2 cellular contexts compared by ENCODE assay signal in the genomic region with DNA sequence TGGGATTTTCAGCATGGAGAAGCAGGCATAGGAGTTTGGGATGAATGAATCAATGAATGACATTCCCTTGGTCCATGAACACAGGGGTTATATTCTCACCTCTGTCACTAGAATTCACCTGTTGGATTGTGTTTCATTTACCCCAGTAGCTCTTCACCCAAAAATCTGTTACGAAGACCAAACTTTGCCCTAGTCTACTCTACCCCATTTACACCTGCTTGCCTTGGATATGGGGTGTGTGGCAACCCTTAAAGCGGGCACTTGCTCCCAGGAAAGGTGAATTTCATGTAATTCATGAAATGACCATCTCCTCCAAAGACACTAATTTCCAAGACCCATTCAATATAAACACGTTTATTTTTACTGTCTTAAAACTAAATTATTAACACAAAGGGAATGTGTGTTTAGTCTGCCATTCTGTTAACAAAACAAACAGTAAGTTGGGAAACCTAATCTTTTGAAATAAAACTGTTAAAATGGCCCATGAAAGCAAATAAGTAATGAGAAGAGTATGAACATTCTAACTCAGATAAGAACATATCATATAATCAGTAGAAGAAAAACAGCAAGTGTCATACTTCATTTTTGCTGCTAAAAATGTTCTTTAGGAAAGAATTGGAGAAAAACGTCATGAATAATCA.
TF ChIP-seq lines count a peak whose summit lies in the region.

No MANE protein-coding gene starts in this region.

TF ChIP-seq in liver, 16 proteins besides CTCF, POLR2A, EP300 and RAD21 (continued from another document):
- TF ChIP-seq REST (IDR thresholded peaks at IDR 0.05) (no peak), FOXA1 (IDR thresholded peaks at IDR 0.05) (no peak), FOXA2 (IDR thresholded peaks at IDR 0.05) (no peak), MAX (IDR thresholded peaks at IDR 0.05) (no peak), YY1 (IDR thresholded peaks at IDR 0.05) (peak; percentile 60), SP1 (IDR thresholded peaks at IDR 0.05) (peak; percentile 6), HNF4A (conservative IDR thresholded peaks at IDR 0.05) (peak in 1 of 2 donors; percentile 29), RXRA (IDR thresholded peaks at IDR 0.05) (peak in 1 of 2 donors; percentile 47), NR2F2 (IDR thresholded peaks at IDR 0.05) (no peak)

TF ChIP-seq in HepG2, 621 proteins besides CTCF, POLR2A, EP300 and RAD21 (continued from another document):
- TF ChIP-seq, protein P1, sequence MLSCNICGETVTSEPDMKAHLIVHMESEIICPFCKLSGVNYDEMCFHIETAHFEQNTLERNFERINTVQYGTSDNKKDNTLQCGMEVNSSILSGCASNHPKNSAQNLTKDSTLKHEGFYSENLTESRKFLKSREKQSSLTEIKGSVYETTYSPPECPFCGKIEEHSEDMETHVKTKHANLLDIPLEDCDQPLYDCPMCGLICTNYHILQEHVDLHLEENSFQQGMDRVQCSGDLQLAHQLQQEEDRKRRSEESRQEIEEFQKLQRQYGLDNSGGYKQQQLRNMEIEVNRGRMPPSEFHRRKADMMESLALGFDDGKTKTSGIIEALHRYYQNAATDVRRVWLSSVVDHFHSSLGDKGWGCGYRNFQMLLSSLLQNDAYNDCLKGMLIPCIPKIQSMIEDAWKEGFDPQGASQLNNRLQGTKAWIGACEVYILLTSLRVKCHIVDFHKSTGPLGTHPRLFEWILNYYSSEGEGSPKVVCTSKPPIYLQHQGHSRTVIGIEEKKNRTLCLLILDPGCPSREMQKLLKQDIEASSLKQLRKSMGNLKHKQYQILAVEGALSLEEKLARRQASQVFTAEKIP (CRISPR knock-in tag; IDR thresholded peaks at IDR 0.05; ENCODE audit: borderline replicate concordance) = no peak
- TF ChIP-seq, protein P2, sequence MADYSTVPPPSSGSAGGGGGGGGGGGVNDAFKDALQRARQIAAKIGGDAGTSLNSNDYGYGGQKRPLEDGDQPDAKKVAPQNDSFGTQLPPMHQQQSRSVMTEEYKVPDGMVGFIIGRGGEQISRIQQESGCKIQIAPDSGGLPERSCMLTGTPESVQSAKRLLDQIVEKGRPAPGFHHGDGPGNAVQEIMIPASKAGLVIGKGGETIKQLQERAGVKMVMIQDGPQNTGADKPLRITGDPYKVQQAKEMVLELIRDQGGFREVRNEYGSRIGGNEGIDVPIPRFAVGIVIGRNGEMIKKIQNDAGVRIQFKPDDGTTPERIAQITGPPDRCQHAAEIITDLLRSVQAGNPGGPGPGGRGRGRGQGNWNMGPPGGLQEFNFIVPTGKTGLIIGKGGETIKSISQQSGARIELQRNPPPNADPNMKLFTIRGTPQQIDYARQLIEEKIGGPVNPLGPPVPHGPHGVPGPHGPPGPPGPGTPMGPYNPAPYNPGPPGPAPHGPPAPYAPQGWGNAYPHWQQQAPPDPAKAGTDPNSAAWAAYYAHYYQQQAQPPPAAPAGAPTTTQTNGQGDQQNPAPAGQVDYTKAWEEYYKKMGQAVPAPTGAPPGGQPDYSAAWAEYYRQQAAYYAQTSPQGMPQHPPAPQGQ (CRISPR knock-in tag; IDR thresholded peaks at IDR 0.05; ENCODE audit: borderline replicate concordance) = no peak
- TF ChIP-seq ARNT (IDR thresholded peaks at IDR 0.05) (no peak), HNF4G (IDR thresholded peaks at IDR 0.05; ENCODE audit: borderline replicate concordance, low read depth, low read length) (no peak), HNF4G (CRISPR knock-in tag; IDR thresholded peaks at IDR 0.05; ENCODE audit: borderline replicate concordance, low read depth) (no peak), ZNF264 (CRISPR knock-in tag; IDR thresholded peaks at IDR 0.05) (no peak), ZNF691 (CRISPR knock-in tag; IDR thresholded peaks at IDR 0.05; ENCODE audit: borderline replicate concordance, low read depth) (no peak)
